ENCODE assay signal across 1 cellular context in the genomic region with DNA sequence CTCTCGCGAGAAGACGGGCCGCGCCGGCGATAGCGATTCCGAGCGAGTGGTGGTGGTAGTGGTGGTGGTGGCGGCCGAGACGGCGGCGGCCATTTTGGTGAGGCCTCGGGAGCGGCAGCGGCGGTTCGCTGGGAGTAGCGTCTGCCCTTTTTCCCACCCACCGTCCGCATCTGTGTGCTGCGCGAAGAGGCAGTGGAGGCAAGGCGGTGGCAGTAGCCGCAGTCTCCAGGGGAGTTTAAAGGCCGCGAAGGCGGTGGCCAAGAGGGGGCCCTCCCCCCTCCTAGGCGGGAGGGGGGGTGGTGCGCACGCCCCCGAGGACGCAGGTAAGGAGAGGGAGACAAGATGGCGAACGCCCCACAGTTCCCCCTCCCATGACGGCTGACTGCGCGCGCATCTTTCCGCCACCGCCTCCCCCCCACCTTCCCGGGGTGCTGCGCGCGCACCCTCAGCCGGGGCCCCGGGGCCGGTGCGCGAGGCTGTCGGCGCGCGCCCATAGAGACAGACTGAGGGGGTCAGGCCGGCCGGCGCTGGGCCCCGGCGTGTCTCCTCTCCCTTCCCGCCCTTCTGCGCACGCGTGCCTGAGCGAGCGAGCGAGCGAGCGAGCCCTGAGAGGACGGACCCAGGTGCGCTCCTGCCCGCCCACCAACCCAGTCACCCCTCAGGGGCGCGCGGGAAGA.
TF ChIP-seq lines count a peak whose summit lies in the region.

No MANE protein-coding gene starts in this region.

TF ChIP-seq in HEK293, 187 proteins besides CTCF, POLR2A, EP300 and RAD21 (continued from another document):
- TF ChIP-seq, protein P1, sequence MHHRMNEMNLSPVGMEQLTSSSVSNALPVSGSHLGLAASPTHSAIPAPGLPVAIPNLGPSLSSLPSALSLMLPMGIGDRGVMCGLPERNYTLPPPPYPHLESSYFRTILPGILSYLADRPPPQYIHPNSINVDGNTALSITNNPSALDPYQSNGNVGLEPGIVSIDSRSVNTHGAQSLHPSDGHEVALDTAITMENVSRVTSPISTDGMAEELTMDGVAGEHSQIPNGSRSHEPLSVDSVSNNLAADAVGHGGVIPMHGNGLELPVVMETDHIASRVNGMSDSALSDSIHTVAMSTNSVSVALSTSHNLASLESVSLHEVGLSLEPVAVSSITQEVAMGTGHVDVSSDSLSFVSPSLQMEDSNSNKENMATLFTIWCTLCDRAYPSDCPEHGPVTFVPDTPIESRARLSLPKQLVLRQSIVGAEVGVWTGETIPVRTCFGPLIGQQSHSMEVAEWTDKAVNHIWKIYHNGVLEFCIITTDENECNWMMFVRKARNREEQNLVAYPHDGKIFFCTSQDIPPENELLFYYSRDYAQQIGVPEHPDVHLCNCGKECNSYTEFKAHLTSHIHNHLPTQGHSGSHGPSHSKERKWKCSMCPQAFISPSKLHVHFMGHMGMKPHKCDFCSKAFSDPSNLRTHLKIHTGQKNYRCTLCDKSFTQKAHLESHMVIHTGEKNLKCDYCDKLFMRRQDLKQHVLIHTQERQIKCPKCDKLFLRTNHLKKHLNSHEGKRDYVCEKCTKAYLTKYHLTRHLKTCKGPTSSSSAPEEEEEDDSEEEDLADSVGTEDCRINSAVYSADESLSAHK (tag by site-specific recombination; IDR thresholded peaks at IDR 0.05) = peak; percentile 88
- no peak for TF ChIP-seq ZNF292 (tag by site-specific recombination; IDR thresholded peaks at IDR 0.05; ENCODE audit: borderline replicate concordance, low read depth)
- no peak for TF ChIP-seq ZFP41 (tag by site-specific recombination; IDR thresholded peaks at IDR 0.05; ENCODE audit: borderline replicate concordance)
- TF ChIP-seq, protein P2, sequence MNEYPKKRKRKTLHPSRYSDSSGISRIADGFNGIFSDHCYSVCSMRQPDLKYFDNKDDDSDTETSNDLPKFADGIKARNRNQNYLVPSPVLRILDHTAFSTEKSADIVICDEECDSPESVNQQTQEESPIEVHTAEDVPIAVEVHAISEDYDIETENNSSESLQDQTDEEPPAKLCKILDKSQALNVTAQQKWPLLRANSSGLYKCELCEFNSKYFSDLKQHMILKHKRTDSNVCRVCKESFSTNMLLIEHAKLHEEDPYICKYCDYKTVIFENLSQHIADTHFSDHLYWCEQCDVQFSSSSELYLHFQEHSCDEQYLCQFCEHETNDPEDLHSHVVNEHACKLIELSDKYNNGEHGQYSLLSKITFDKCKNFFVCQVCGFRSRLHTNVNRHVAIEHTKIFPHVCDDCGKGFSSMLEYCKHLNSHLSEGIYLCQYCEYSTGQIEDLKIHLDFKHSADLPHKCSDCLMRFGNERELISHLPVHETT (tag by site-specific recombination; IDR thresholded peaks at IDR 0.05) = peak; percentile 99
- no peak for TF ChIP-seq SETDB1 (IDR thresholded peaks at IDR 0.05; ENCODE audit: insufficient read length, low read length)
- TF ChIP-seq ZNF211 (tag by site-specific recombination; IDR thresholded peaks at IDR 0.05; ENCODE audit: low read depth) = no peak
- TF ChIP-seq ZNF558 (tag by site-specific recombination; IDR thresholded peaks at IDR 0.05) = 0 out of 2 replicates have a peak, but pooled peaks have one; percentile 14
